Comparison of ENCODE assay signal across 8 cellular contexts in genomic region chrX:20527458-20528099, GRCh38.
A peak's percentile ranks its signal among the peaks of the same experiment; 100 is the strongest.
DNase-seq lines count a peak whose midpoint lies in the region; ATAC-seq and TF ChIP-seq lines count a peak whose summit lies in the region.

No MANE protein-coding gene starts in this region.

- H3K4me3 Mint-ChIP-seq in chondrocyte (ENCODE audit: unreplicated experiment): no peak overlapping the region

- H3K27ac Mint-ChIP-seq in chondrocyte (ENCODE audit: unreplicated experiment): no peak overlapping the region

- peak; percentile 62 for DNase-seq in SIG-M5 treated with dmso at 0.1 percent for 504 hours (lab: John Stamatoyannopoulos, UW; ENCODE audit: unreplicated experiment)
- no peak for DNase-seq in SIG-M5 (lab: John Stamatoyannopoulos, UW)
- DNase-seq in NCI-H748 treated with DMSO at 0.1 percent for 48 hours (lab: John Stamatoyannopoulos, UW): peak; percentile 70
- DNase-seq in chondrocyte (ENCODE audit: low spot score): no peak
- peak; percentile 30 for DNase-seq in medulla oblongata (ENCODE audit: extremely low spot score)
- no peak for DNase-seq in UCSD-AML1 (lab: John Stamatoyannopoulos, UW; ENCODE audit: unreplicated experiment)

- no peaks in the 10 kb centered on the region for H3K36me3 Mint-ChIP-seq in chondrocyte (ENCODE audit: low read depth)

- peaks cover 2% of the 10 kb centered on the region for H3K27me3 Mint-ChIP-seq in chondrocyte (ENCODE audit: low read depth)

- ATAC-seq in HG03342 (IDR thresholded peaks at IDR 0.05; ENCODE audit: unreplicated experiment): peak; percentile 56
- no peak for ATAC-seq in HG03457 (IDR thresholded peaks at IDR 0.05; ENCODE audit: unreplicated experiment)

- peaks cover 28% of the 10 kb centered on the region for H3K4me1 Mint-ChIP-seq in chondrocyte (ENCODE audit: low read depth)

- H3K9me3 Mint-ChIP-seq in chondrocyte (ENCODE audit: low read depth): no peaks in the 10 kb centered on the region

- peak; percentile 88 for TF ChIP-seq CTCF in chondrocyte (IDR thresholded peaks at IDR 0.05)

Comparison
In these comparisons a context has a peak if more than half of its experiments do, and no peak if none do; other contexts are left out.
1. DNase-seq: peak in SIG-M5 treated with dmso at 0.1 percent for 504 hours (single experiment), NCI-H748 treated with DMSO at 0.1 percent for 48 hours (single experiment) and medulla oblongata (single experiment); none in SIG-M5 (single experiment), chondrocyte (single experiment) and UCSD-AML1 (single experiment).